ENCODE assay signal across 23 cellular contexts in genomic region chr3:127211118-127212060, GRCh38. TPM values are rescaled to one million over a fixed set of nuclear protein-coding genes. Genes with fewer than 3 reads are reported as not detected.
"Had no signal": no experiment of that assay in that cellular context is flagged by ENCODE, and none has a peak within 500 bp of the region (broad histone marks: within the 10 kb centered on the region; RNA-seq: fewer than 3 reads in every experiment).

No MANE protein-coding gene starts in this region.

- H3K9ac ChIP-seq: SK-N-SH had no signal

- H3K36me3 ChIP-seq: lower lobe of right lung, thoracic aorta had no signal

- ATAC-seq: activated CD8-positive, alpha-beta T cell treated with anti-CD3 and anti-CD28 coated beads, Interleukin-2, amount 10 ng/mL, durations not matched to agents 7 days and 5 days; lower lobe of right lung; sciatic nerve; stimulated activated memory B cell treated with anti-CD40 and anti-IgM and Interleukin-4, amounts not matched to agents 10 μg/mL and 1 μg/mL and 100 μg/mL, for 72 hours had no signal

- H3K9me3 ChIP-seq: lower lobe of right lung, SK-N-SH, thoracic aorta had no signal

- H3K4me3 Mint-ChIP-seq: activated CD8-positive, alpha-beta T cell treated with anti-CD3 and anti-CD28 coated beads, Interleukin-2, amount 10 ng/mL, durations not matched to agents 7 days and 5 days; activated naive CD8-positive, alpha-beta T cell treated with anti-CD3 and anti-CD28 coated beads, Interleukin-2, amount 10 ng/mL, durations not matched to agents 7 days and 5 days; activated T-cell treated with anti-CD3 and anti-CD28 coated beads, Interleukin-2, amount 50 U/mL, for 24 hours; stimulated activated memory B cell treated with anti-CD40 and anti-IgM and Interleukin-4, amounts not matched to agents 10 μg/mL and 1 μg/mL and 100 μg/mL, for 72 hours had no signal

- H3K4me2 ChIP-seq: SK-N-SH had no signal

- H3K27ac ChIP-seq: lower lobe of right lung, thoracic aorta had no signal

- H3K4me3 ChIP-seq: lower lobe of right lung, thoracic aorta had no signal

- DNase-seq: activated CD4-positive, alpha-beta T cell treated with anti-CD3 and anti-CD28 coated beads for 48 hours; activated CD4-positive, CD25-positive, alpha-beta regulatory T cell; activated naive CD4-positive, alpha-beta T cell treated with Interleukin-2 at 50 U/mL for 16 hours; activated naive CD8-positive, alpha-beta T cell treated with anti-CD3 and anti-CD28 coated beads, Interleukin-2, amount 10 ng/mL, durations not matched to agents 7 days and 5 days; activated T-cell treated with anti-CD3 and anti-CD28 coated beads, Interleukin-2, amount 50 U/mL, for 24 hours; amygdala; central memory CD4-positive, alpha-beta T cell; lower lobe of right lung; midbrain; SK-N-SH; stimulated activated CD4-positive, alpha-beta T cell treated with anti-CD3 and anti-CD28 coated beads, Interleukin-4, amount 100 ng/mL, for 4 hours; T1000 had no signal

- H3K9me3 Mint-ChIP-seq: activated naive CD8-positive, alpha-beta T cell treated with anti-CD3 and anti-CD28 coated beads, Interleukin-2, amount 10 ng/mL, durations not matched to agents 7 days and 5 days; activated T-cell treated with anti-CD3 and anti-CD28 coated beads, Interleukin-2, amount 50 U/mL, for 24 hours; activated T-helper 2 cell treated with anti-CD3 and anti-CD28 coated beads, Interferon-gamma antibody, Interleukin-2, Interleukin-4, amounts not matched to agents 10 μg/mL and 5 μg/mL and 100 μg/mL, durations not matched to agents 14 hours and 24 hours and 36 hours; stimulated activated memory B cell treated with anti-CD40 and anti-IgM and Interleukin-4, amounts not matched to agents 10 μg/mL and 1 μg/mL and 100 μg/mL, for 72 hours had no signal

- H3K27ac Mint-ChIP-seq: activated CD8-positive, alpha-beta T cell treated with anti-CD3 and anti-CD28 coated beads, Interleukin-2, amount 10 ng/mL, durations not matched to agents 7 days and 5 days; activated naive CD8-positive, alpha-beta T cell treated with anti-CD3 and anti-CD28 coated beads, Interleukin-2, amount 10 ng/mL, durations not matched to agents 7 days and 5 days; activated T-cell treated with anti-CD3 and anti-CD28 coated beads, Interleukin-2, amount 50 U/mL, for 24 hours; activated T-helper 2 cell treated with anti-CD3 and anti-CD28 coated beads, Interferon-gamma antibody, Interleukin-2, Interleukin-4, amounts not matched to agents 10 μg/mL and 5 μg/mL and 100 μg/mL, durations not matched to agents 14 hours and 24 hours and 36 hours; stimulated activated memory B cell treated with anti-CD40 and anti-IgM and Interleukin-4, amounts not matched to agents 10 μg/mL and 1 μg/mL and 100 μg/mL, for 72 hours had no signal

- H3K36me3 Mint-ChIP-seq: activated naive CD8-positive, alpha-beta T cell treated with anti-CD3 and anti-CD28 coated beads, Interleukin-2, amount 10 ng/mL, durations not matched to agents 7 days and 5 days; stimulated activated memory B cell treated with anti-CD40 and anti-IgM and Interleukin-4, amounts not matched to agents 10 μg/mL and 1 μg/mL and 100 μg/mL, for 72 hours had no signal

- H3K4me1 Mint-ChIP-seq: activated naive CD8-positive, alpha-beta T cell treated with anti-CD3 and anti-CD28 coated beads, Interleukin-2, amount 10 ng/mL, durations not matched to agents 7 days and 5 days; stimulated activated memory B cell treated with anti-CD40 and anti-IgM and Interleukin-4, amounts not matched to agents 10 μg/mL and 1 μg/mL and 100 μg/mL, for 72 hours had no signal

- H3K4me1 ChIP-seq: lower lobe of right lung had no signal

RNA-seq across cellular contexts. Expression of gene PRR23E, which starts 18.5 kb away (rescaled TPM):
- total RNA-seq: activated CD8-positive, alpha-beta T cell treated with anti-CD3 and anti-CD28 coated beads, Interleukin-2, amount 10 ng/mL, durations not matched to agents 7 days and 5 days; activated naive CD8-positive, alpha-beta T cell treated with anti-CD3 and anti-CD28 coated beads, Interleukin-2, amount 10 ng/mL, durations not matched to agents 7 days and 5 days; activated T-helper 2 cell treated with anti-CD3 and anti-CD28 coated beads, Interferon-gamma antibody, Interleukin-2, Interleukin-4, amounts not matched to agents 10 μg/mL and 5 μg/mL and 100 μg/mL, durations not matched to agents 14 hours and 24 hours and 36 hours; frontal cortex; lower lobe of right lung; omental fat pad; pulmonary artery endothelial cell; sciatic nerve; thoracic aorta; urinary bladder had no signal
- polyA plus RNA-seq: esophagus, neural cell, SK-N-SH, urinary bladder had no signal
